ENCODE assay signal across 1 cellular context in the genomic region with DNA sequence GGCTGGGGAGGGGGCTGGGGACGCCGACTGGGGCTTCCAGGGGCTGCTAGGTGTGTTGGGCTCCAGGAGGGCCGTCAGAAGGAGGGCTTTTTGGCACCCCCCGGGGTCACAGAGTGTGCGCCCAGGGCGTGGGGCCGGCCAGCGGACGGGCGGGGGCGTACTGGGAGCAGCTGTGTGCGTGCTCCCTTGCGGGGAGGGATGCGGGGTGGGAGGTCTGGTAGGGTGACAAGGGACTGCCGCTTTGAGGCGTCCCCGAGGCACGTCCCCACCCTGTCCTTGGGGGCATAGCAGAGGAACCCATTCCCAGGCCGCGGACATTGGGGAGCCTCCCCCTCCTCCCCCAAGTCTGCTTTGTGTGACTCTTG.
TF ChIP-seq lines count a peak whose summit lies in the region.

No MANE protein-coding gene starts in this region.

TF ChIP-seq in H1, 55 proteins besides CTCF, POLR2A, EP300 and RAD21 (continued from another document):
- TF ChIP-seq, protein P1, sequence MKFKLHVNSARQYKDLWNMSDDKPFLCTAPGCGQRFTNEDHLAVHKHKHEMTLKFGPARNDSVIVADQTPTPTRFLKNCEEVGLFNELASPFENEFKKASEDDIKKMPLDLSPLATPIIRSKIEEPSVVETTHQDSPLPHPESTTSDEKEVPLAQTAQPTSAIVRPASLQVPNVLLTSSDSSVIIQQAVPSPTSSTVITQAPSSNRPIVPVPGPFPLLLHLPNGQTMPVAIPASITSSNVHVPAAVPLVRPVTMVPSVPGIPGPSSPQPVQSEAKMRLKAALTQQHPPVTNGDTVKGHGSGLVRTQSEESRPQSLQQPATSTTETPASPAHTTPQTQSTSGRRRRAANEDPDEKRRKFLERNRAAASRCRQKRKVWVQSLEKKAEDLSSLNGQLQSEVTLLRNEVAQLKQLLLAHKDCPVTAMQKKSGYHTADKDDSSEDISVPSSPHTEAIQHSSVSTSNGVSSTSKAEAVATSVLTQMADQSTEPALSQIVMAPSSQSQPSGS (IDR thresholded peaks at IDR 0.05; ENCODE audit: low read length) = no peak
- TF ChIP-seq, protein P2, sequence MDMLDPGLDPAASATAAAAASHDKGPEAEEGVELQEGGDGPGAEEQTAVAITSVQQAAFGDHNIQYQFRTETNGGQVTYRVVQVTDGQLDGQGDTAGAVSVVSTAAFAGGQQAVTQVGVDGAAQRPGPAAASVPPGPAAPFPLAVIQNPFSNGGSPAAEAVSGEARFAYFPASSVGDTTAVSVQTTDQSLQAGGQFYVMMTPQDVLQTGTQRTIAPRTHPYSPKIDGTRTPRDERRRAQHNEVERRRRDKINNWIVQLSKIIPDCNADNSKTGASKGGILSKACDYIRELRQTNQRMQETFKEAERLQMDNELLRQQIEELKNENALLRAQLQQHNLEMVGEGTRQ (IDR thresholded peaks at IDR 0.05; ENCODE audit: low read length) = no peak
TF ChIP-seq in H1: peak in this region for 1.
